In genomic region chr13:33168326-33168960, GRCh38 we compare ENCODE assay signal across 18 cellular contexts.
A peak's percentile ranks its signal among the peaks of the same experiment; 100 is the strongest.
DNase-seq lines count a peak whose midpoint lies in the region; ATAC-seq, FAIRE-seq and TF ChIP-seq lines count a peak whose summit lies in the region.
"Had no signal": no experiment of that assay in that cellular context is flagged by ENCODE, and none has a peak within 500 bp of the region (broad histone marks: within the 10 kb centered on the region; RNA-seq: fewer than 3 reads in every experiment).

No MANE protein-coding gene starts in this region.

- CTCF ChIA-PET in SK-N-SH (lab: Yijun Ruan, JAX), result no interaction called here

- FAIRE-seq in pancreas (lab: Jason Lieb, UNC), result no peak
- FAIRE-seq: H1 had no signal

- H3K79me2 ChIP-seq in SK-N-SH (ENCODE audit: insufficient read depth), result peaks cover 16% of the 10 kb centered on the region

- no peaks in the 10 kb centered on the region for H4K20me1 ChIP-seq in SK-N-SH (ENCODE audit: insufficient read depth)

- no peaks in the 10 kb centered on the region for H3K9me2 ChIP-seq in SK-N-SH

- no peaks in the 10 kb centered on the region for H3K9me3 ChIP-seq in SK-N-SH
- no peaks in the 10 kb centered on the region for H3K9me3 ChIP-seq in gastroesophageal sphincter
- no peaks in the 10 kb centered on the region for H3K9me3 ChIP-seq in pancreas

- intact Hi-C loops in pancreas (cut with DNase I), result no loop called here

- H3K4me3 ChIP-seq in SK-N-SH (ENCODE audit: low read depth in 2 of 2, low read length in 1 of 2) (no peak overlapping the region), gastroesophageal sphincter (no peak overlapping the region), pancreas (no peak overlapping the region)
- H3K4me3 ChIP-seq: lung had no signal

- TF ChIP-seq POLR2A in gastroesophageal sphincter (IDR thresholded peaks at IDR 0.05) (no peak), erythroblast (IDR thresholded peaks at IDR 0.05; ENCODE audit: low read length) (no peak)

- ATAC-seq in SK-N-SH treated with all-trans-retinoic acid at 6 μM for 48 hours (no peak), gastroesophageal sphincter (no peak), pancreas (peak in 3 of 4 donors; percentile 26 to 45 (median 31))
- ATAC-seq in stimulated activated naive CD8-positive, alpha-beta T cell treated with anti-CD3 and anti-CD28 coated beads, Interleukin-15, Interleukin-2, amounts not matched to agents 100 U/mL and 50 U/mL, for 24 hours, result no peak
- ATAC-seq: stimulated activated effector memory CD8-positive, alpha-beta T cell treated with anti-CD3 and anti-CD28 coated beads, Interleukin-12 subunit alpha, Interleukin-12 subunit beta, amount 100 ng/mL, for 72 hours had no signal

- peak overlapping the region; percentile 56 for H3K4me2 ChIP-seq in SK-N-SH

- no peak for DNase-seq in SK-N-SH
- DNase-seq in pancreas, result no peak
- DNase-seq in erythroblast (lab: John Stamatoyannopoulos, UW), result no peak
- no peak for DNase-seq in activated CD4-positive, alpha-beta T cell treated with anti-CD3 and anti-CD28 coated beads, Interleukin-2, amount 50 U/mL, for 48 hours
- DNase-seq in GM19238 (ENCODE audit: insufficient read length, low spot score), result no peak
- DNase-seq in stimulated activated naive CD8-positive, alpha-beta T cell treated with anti-CD3 and anti-CD28 coated beads, Interleukin-15, Interleukin-2, amounts not matched to agents 100 U/mL and 50 U/mL, for 24 hours, result no peak
- DNase-seq: activated CD4-positive, alpha-beta T cell treated with anti-CD3 and anti-CD28 coated beads, Interleukin-2, amount 10 ng/mL, durations not matched to agents 7 days and 5 days; CD4-positive, alpha-beta memory T cell; cortex of kidney; DMS79 treated with DMSO at 0.1 percent for 48 hours; NCI-H1092; SHP77 had no signal

- H3K27ac ChIP-seq in SK-N-SH (ENCODE audit: low read depth in 2 of 2, low read length in 1 of 2), result peak overlapping the region in 1 of 2 experiments; percentile 87; a peak in 2 of 4 replicates
- peak overlapping the region in 3 of 4 donors; percentile 48 to 58 (median 55) for H3K27ac ChIP-seq in gastroesophageal sphincter
- H3K27ac ChIP-seq in pancreas, result no peak overlapping the region
- H3K27ac ChIP-seq: 22Rv1 had no signal

- H2AFZ ChIP-seq in SK-N-SH (ENCODE audit: low read depth), result no peak overlapping the region

- peaks cover 14 to 23% of the 10 kb centered on the region in 2 experiments for H3K36me3 ChIP-seq in SK-N-SH (replicated peaks in 1 of 2; ENCODE audit: control insufficient read depth in 1 of 2, insufficient read depth in 2 of 2, low read length in 1 of 2)
- peaks cover 0 to 39% of the 10 kb centered on the region in 2 donors for H3K36me3 ChIP-seq in gastroesophageal sphincter
- peaks cover 0 to 19% (median 0%) of the 10 kb centered on the region in 3 donors for H3K36me3 ChIP-seq in pancreas

- peak overlapping the region; percentile 31; the same call in 1 of the 2 replicates for H3K9ac ChIP-seq in SK-N-SH

- H3K27me3 ChIP-seq in SK-N-SH (ENCODE audit: insufficient read depth), result no peaks in the 10 kb centered on the region
- no peaks in the 10 kb centered on the region for H3K27me3 ChIP-seq in gastroesophageal sphincter
- no peaks in the 10 kb centered on the region for H3K27me3 ChIP-seq in pancreas

- TF ChIP-seq EP300 in SK-N-SH (IDR thresholded peaks at IDR 0.05; ENCODE audit: borderline replicate concordance in 1 of 2, low read depth in 1 of 2, low read length in 1 of 2), result no peak
- TF ChIP-seq EP300 in gastroesophageal sphincter (IDR thresholded peaks at IDR 0.05), result no peak

- TF ChIP-seq CTCF in SK-N-SH (IDR thresholded peaks at IDR 0.05) (no peak), gastroesophageal sphincter (IDR thresholded peaks at IDR 0.05) (no peak), pancreas (IDR thresholded peaks at IDR 0.05) (no peak)

- no peak for TF ChIP-seq RAD21 in SK-N-SH (IDR thresholded peaks at IDR 0.05; ENCODE audit: low read length)

- H3K4me1 ChIP-seq in SK-N-SH (ENCODE audit: control insufficient read depth in 1 of 2, insufficient read depth in 2 of 2, low read depth in 1 of 2, low read length in 1 of 2), result peaks cover 0 to 43% of the 10 kb centered on the region in 2 experiments
- H3K4me1 ChIP-seq in gastroesophageal sphincter, result peaks cover 4 to 65% (median 8%) of the 10 kb centered on the region in 3 donors
- H3K4me1 ChIP-seq in pancreas, result peaks cover 0 to 11% (median 6%) of the 10 kb centered on the region in 3 donors

- WGBS in SK-N-SH (ENCODE audit: low lambda C conversion rate), result 95% methylated on average over 5 of the region's 5 CpGs
- WGBS in gastroesophageal sphincter (ENCODE audit: low coverage in 1 of 2), 2 donors, result 53 to 100% methylated on average over 1 to 4 of the region's 5 CpGs
- WGBS in pancreas, 2 donors, result 75 to 81% methylated on average over 5 of the region's 5 CpGs

- POLR2A ChIA-PET in SK-N-SH (lab: Yijun Ruan, JAX), result no interaction called here

- H3F3A ChIP-seq in SK-N-SH (replicated peaks; ENCODE audit: insufficient read depth), result peaks cover 22% of the 10 kb centered on the region

TF ChIP-seq in SK-N-SH, 30 proteins besides CTCF, POLR2A, EP300 and RAD21 (continues in another document):
- no peak for TF ChIP-seq TAF1 (IDR thresholded peaks at IDR 0.05; ENCODE audit: borderline replicate concordance, low read depth, low read length)
- no peak for TF ChIP-seq REST (IDR thresholded peaks at IDR 0.05; ENCODE audit: low read depth, low read length)
- no peak for TF ChIP-seq RFX5 (IDR thresholded peaks at IDR 0.05; ENCODE audit: low read length)
- TF ChIP-seq MXI1 (IDR thresholded peaks at IDR 0.05; ENCODE audit: low read depth, low read length), result no peak
- no peak for TF ChIP-seq FOXM1 (IDR thresholded peaks at IDR 0.05; ENCODE audit: low read depth)
- no peak for TF ChIP-seq GATA2 (CRISPR knock-in tag; IDR thresholded peaks at IDR 0.05)
- TF ChIP-seq FOXJ3 (CRISPR knock-in tag; IDR thresholded peaks at IDR 0.05), result no peak
- no peak for TF ChIP-seq FOSL2 (IDR thresholded peaks at IDR 0.05; ENCODE audit: borderline replicate concordance, low read depth)

TF ChIP-seq in SK-N-SH treated with all-trans-retinoic acid at 6 μM for 48 hours, 23 proteins besides CTCF, POLR2A, EP300 and RAD21:
- TF ChIP-seq ARNTL (CRISPR knock-in tag; IDR thresholded peaks at IDR 0.05; ENCODE audit: borderline replicate concordance, low read depth) (no peak), PPARA (CRISPR knock-in tag; IDR thresholded peaks at IDR 0.05; ENCODE audit: borderline replicate concordance) (no peak), BACH2 (CRISPR knock-in tag; IDR thresholded peaks at IDR 0.05; ENCODE audit: borderline replicate concordance) (no peak)
- TF ChIP-seq, protein P1, sequence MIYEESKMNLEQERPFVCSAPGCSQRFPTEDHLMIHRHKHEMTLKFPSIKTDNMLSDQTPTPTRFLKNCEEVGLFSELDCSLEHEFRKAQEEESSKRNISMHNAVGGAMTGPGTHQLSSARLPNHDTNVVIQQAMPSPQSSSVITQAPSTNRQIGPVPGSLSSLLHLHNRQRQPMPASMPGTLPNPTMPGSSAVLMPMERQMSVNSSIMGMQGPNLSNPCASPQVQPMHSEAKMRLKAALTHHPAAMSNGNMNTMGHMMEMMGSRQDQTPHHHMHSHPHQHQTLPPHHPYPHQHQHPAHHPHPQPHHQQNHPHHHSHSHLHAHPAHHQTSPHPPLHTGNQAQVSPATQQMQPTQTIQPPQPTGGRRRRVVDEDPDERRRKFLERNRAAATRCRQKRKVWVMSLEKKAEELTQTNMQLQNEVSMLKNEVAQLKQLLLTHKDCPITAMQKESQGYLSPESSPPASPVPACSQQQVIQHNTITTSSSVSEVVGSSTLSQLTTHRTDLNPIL (CRISPR knock-in tag; IDR thresholded peaks at IDR 0.05; ENCODE audit: low read depth), result no peak
- TF ChIP-seq, protein P2, sequence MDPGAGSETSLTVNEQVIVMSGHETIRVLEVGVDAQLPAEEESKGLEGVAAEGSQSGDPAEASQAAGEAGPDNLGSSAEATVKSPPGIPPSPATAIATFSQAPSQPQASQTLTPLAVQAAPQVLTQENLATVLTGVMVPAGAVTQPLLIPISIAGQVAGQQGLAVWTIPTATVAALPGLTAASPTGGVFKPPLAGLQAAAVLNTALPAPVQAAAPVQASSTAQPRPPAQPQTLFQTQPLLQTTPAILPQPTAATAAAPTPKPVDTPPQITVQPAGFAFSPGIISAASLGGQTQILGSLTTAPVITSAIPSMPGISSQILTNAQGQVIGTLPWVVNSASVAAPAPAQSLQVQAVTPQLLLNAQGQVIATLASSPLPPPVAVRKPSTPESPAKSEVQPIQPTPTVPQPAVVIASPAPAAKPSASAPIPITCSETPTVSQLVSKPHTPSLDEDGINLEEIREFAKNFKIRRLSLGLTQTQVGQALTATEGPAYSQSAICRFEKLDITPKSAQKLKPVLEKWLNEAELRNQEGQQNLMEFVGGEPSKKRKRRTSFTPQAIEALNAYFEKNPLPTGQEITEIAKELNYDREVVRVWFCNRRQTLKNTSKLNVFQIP (CRISPR knock-in tag; IDR thresholded peaks at IDR 0.05; ENCODE audit: borderline replicate concordance, low read depth), result no peak

Comparison
In these comparisons a context has a peak if more than half of its experiments do, and no peak if none do; other contexts are left out.
1. H3K27ac ChIP-seq: peak in gastroesophageal sphincter (3 of 4); none in pancreas (0 of 4).
2. ATAC-seq: peak in pancreas (3 of 4); none in SK-N-SH treated with all-trans-retinoic acid at 6 μM for 48 hours (single experiment), gastroesophageal sphincter (single experiment) and stimulated activated naive CD8-positive, alpha-beta T cell treated with anti-CD3 and anti-CD28 coated beads, Interleukin-15, Interleukin-2, amounts not matched to agents 100 U/mL and 50 U/mL, for 24 hours (single experiment).